ENCODE assay signal across 15 cellular contexts in the genomic region with DNA sequence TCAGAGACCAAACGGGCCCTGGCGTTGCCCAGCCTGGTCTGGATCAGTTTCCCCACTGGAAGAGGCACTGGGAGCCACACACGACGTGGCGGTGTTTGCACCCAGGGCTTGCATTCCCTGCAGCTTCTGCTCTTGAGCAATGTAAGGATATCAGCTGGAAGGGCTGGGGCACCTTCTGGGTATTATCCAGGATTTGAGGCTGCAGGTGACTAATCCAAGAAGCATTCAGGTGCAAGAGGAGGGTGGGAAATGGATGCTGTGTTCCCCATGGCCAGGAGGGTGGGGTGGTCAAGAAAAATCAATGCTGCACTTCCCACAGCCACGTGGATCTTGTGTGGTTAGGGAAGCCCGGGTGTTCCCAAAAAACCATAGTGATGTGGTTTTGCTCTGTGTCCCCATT.
A peak's percentile ranks its signal among the peaks of the same experiment; 100 is the strongest.
DNase-seq lines count a peak whose midpoint lies in the region; ATAC-seq and TF ChIP-seq lines count a peak whose summit lies in the region.
"Had no signal": no experiment of that assay in that cellular context is flagged by ENCODE, and none has a peak within 500 bp of the region (broad histone marks: within the 10 kb centered on the region; RNA-seq: fewer than 3 reads in every experiment).

No MANE protein-coding gene starts in this region.

- no peaks in the 10 kb centered on the region for H3K36me3 Mint-ChIP-seq in MCF 10A (ENCODE audit: insufficient read depth, unreplicated experiment)
- H3K36me3 Mint-ChIP-seq: CD8-positive, alpha-beta T cell had no signal

- no peak overlapping the region for H3K23ac ChIP-seq in trophoblast cell (ENCODE audit: low read length)

- H3K9me3 Mint-ChIP-seq in MCF 10A (ENCODE audit: unreplicated experiment): peaks cover 12% of the 10 kb centered on the region
- H3K9me3 Mint-ChIP-seq: CD8-positive, alpha-beta T cell had no signal

- TF ChIP-seq POLR2A in breast epithelium (IDR thresholded peaks at IDR 0.05) (no peak), esophagus muscularis mucosa (IDR thresholded peaks at IDR 0.05; ENCODE audit: low read depth) (no peak), spleen (IDR thresholded peaks at IDR 0.05) (no peak)

- H3K36me3 ChIP-seq in breast epithelium: no peaks in the 10 kb centered on the region
- H3K36me3 ChIP-seq in esophagus muscularis mucosa: no peaks in the 10 kb centered on the region
- H3K36me3 ChIP-seq in spleen: no peaks in the 10 kb centered on the region
- no peaks in the 10 kb centered on the region for H3K36me3 ChIP-seq in trophoblast cell (ENCODE audit: control insufficient read depth in 1 of 2, insufficient read depth in 2 of 2, low read length in 2 of 2)
- H3K36me3 ChIP-seq: BLaER1, HAP-1 had no signal

- H3K4me2 ChIP-seq in trophoblast cell (ENCODE audit: low read length): no peak overlapping the region
- H3K4me2 ChIP-seq: BLaER1 had no signal

- DNase-seq in MCF 10A (ENCODE audit: unreplicated experiment) (peak; percentile 30), breast epithelium (ENCODE audit: low spot score in 2 of 2) (no peak), esophagus muscularis mucosa (ENCODE audit: extremely low spot score) (peak; percentile 83), spleen (peak; percentile 30), NCI-H2196 treated with DMSO at 0.1 percent for 48 hours (lab: John Stamatoyannopoulos, UW; ENCODE audit: unreplicated experiment) (no peak), trophoblast cell (no peak)
- DNase-seq: Calu3; CD8-positive, alpha-beta T cell; DMS79 treated with DMSO at 0.1 percent for 48 hours; EL had no signal

- WGBS in esophagus muscularis mucosa: 61% methylated on average over 5 of the region's 7 CpGs
- 73 to 84% (median 81%) methylated on average over 7 of the region's 7 CpGs for WGBS in spleen, 5 donors
- no CpG with 5 or more reads among the region's 7 CpGs for WGBS in trophoblast cell (ENCODE audit: extremely low coverage, insufficient coverage, insufficient read length)

- H3K27ac Mint-ChIP-seq in MCF 10A (ENCODE audit: low read depth, unreplicated experiment): no peak overlapping the region
- H3K27ac Mint-ChIP-seq: CD8-positive, alpha-beta T cell had no signal

- H4K12ac ChIP-seq in trophoblast cell (ENCODE audit: low read depth, low read length): no peak overlapping the region

- no peak overlapping the region for H2BK120ac ChIP-seq in trophoblast cell (ENCODE audit: insufficient read depth, low read length, poor library complexity)

- no peak for ATAC-seq in GM18907 (IDR thresholded peaks at IDR 0.05; ENCODE audit: unreplicated experiment)
- ATAC-seq: CD8-positive, alpha-beta T cell; GM12878 had no signal

- no peak overlapping the region for H3K4me3 Mint-ChIP-seq in MCF 10A (ENCODE audit: unreplicated experiment)
- H3K4me3 Mint-ChIP-seq: CD8-positive, alpha-beta T cell had no signal

- H3K27ac ChIP-seq in breast epithelium (no peak overlapping the region), esophagus muscularis mucosa (replicated peaks in 1 of 4) (no peak overlapping the region), spleen (no peak overlapping the region), trophoblast cell (ENCODE audit: low read depth, low read length) (no peak overlapping the region)
- H3K27ac ChIP-seq: 22Rv1, BLaER1 had no signal

- POLR2A ChIA-PET in MCF 10A (lab: Yijun Ruan, JAX): no interaction called here

- intact Hi-C loops in MCF 10A (cut with micrococcal nuclease) (no loop called here), breast epithelium (cut with DNase I; ENCODE audit: low total_unique reads) (no loop called here), esophagus muscularis mucosa (cut with DNase I) (no loop called here), spleen (cut with DNase I; ENCODE audit: low total_unique reads) (no loop called here)

- no peak overlapping the region for H3K4me3 ChIP-seq in breast epithelium
- no peak overlapping the region for H3K4me3 ChIP-seq in esophagus muscularis mucosa
- H3K4me3 ChIP-seq in spleen: no peak overlapping the region
- H3K4me3 ChIP-seq in trophoblast cell (ENCODE audit: low read depth, low read length): no peak overlapping the region
- H3K4me3 ChIP-seq: BLaER1, GM12878, HAP-1 had no signal

- H2AK5ac ChIP-seq in trophoblast cell (ENCODE audit: low read length): no peak overlapping the region

- no peak overlapping the region for H2BK12ac ChIP-seq in trophoblast cell (ENCODE audit: low read length)

- no peak overlapping the region for H2AFZ ChIP-seq in trophoblast cell (ENCODE audit: insufficient read depth, low read length, poor library complexity)

- no peak for TF ChIP-seq CTCF in MCF 10A (IDR thresholded peaks at IDR 0.05; ENCODE audit: unreplicated experiment)
- no peak for TF ChIP-seq CTCF in breast epithelium (IDR thresholded peaks at IDR 0.05)
- TF ChIP-seq CTCF in esophagus muscularis mucosa (IDR thresholded peaks at IDR 0.05): no peak
- no peak for TF ChIP-seq CTCF in spleen (IDR thresholded peaks at IDR 0.05 in 8 of 11, conservative IDR thresholded peaks at IDR 0.05 in 3 of 11)

- H3K4me1 Mint-ChIP-seq in MCF 10A (ENCODE audit: insufficient read depth, unreplicated experiment): no peaks in the 10 kb centered on the region

- TF ChIP-seq EP300 in esophagus muscularis mucosa (IDR thresholded peaks at IDR 0.05): no peak

- no peaks in the 10 kb centered on the region for H3K79me2 ChIP-seq in trophoblast cell (ENCODE audit: control insufficient read depth, insufficient read depth, low read length, poor library complexity)

- H2BK5ac ChIP-seq in trophoblast cell (ENCODE audit: low read depth, low read length, poor library complexity): no peak overlapping the region

- no peaks in the 10 kb centered on the region for H3K79me1 ChIP-seq in trophoblast cell (ENCODE audit: low read length)

- no peaks in the 10 kb centered on the region for H3K27me3 ChIP-seq in breast epithelium
- peaks cover 0 to 17% (median 0%) of the 10 kb centered on the region in 4 donors for H3K27me3 ChIP-seq in esophagus muscularis mucosa
- H3K27me3 ChIP-seq in spleen (replicated peaks in 1 of 7): no peaks in the 10 kb centered on the region
- no peaks in the 10 kb centered on the region for H3K27me3 ChIP-seq in trophoblast cell (ENCODE audit: insufficient read depth, low read length)
- H3K27me3 ChIP-seq: BLaER1 had no signal

- H3K14ac ChIP-seq in trophoblast cell (ENCODE audit: low read length): no peak overlapping the region

- no peak overlapping the region for H4K8ac ChIP-seq in trophoblast cell (ENCODE audit: low read depth, low read length)

- H3K4me1 ChIP-seq in breast epithelium (no peaks in the 10 kb centered on the region), esophagus muscularis mucosa (no peaks in the 10 kb centered on the region), spleen (no peaks in the 10 kb centered on the region), trophoblast cell (ENCODE audit: control insufficient read depth in 1 of 2, insufficient read depth in 2 of 2, low read length in 2 of 2) (no peaks in the 10 kb centered on the region)
- H3K4me1 ChIP-seq: HAP-1 had no signal

- H3K9me3 ChIP-seq in breast epithelium (no peaks in the 10 kb centered on the region), esophagus muscularis mucosa (peaks cover 0 to 9% (median 5%) of the 10 kb centered on the region in 4 donors), spleen (peaks cover 0 to 18% (median 10%) of the 10 kb centered on the region in 8 donors), trophoblast cell (ENCODE audit: insufficient read depth, low read depth, low read length) (peaks cover 4% of the 10 kb centered on the region)

- no peaks in the 10 kb centered on the region for H3K27me3 Mint-ChIP-seq in MCF 10A (ENCODE audit: insufficient read depth, unreplicated experiment)

- no peak overlapping the region for H3K9ac ChIP-seq in trophoblast cell (ENCODE audit: low read length)
- H3K9ac ChIP-seq: BLaER1 had no signal

- no peak overlapping the region for H3K4ac ChIP-seq in trophoblast cell (ENCODE audit: low read depth, low read length)

- no peak overlapping the region for H3K18ac ChIP-seq in trophoblast cell (ENCODE audit: low read length)

- BruUV-seq in MCF 10A (replicated peaks; lab: Mats Ljungman, UMichigan): no TSS peak

- H4K91ac ChIP-seq in trophoblast cell (ENCODE audit: low read depth, low read length): no peak overlapping the region

- CTCF ChIA-PET in MCF 10A (lab: Yijun Ruan, JAX): interaction anchor here (0.7 kb wide), 1 partner anchor 569 kb away, joined by 5 read pairs; no protein-coding TSS in a partner anchor

Comparison
In these comparisons a context has a peak if more than half of its experiments do, and no peak if none do; other contexts are left out.
1. DNase-seq: peak in MCF 10A (single experiment), esophagus muscularis mucosa (single experiment) and spleen (single experiment); none in breast epithelium (0 of 2), NCI-H2196 treated with DMSO at 0.1 percent for 48 hours (single experiment) and trophoblast cell (0 of 2).